ENCODE assay signal across 9 cellular contexts in genomic region chr4:113016377-113016776, GRCh38. TPM values are rescaled to one million over a fixed set of nuclear protein-coding genes. Genes with fewer than 3 reads are reported as not detected.
"Had no signal": no experiment of that assay in that cellular context is flagged by ENCODE, and none has a peak within 500 bp of the region (broad histone marks: within the 10 kb centered on the region; RNA-seq: fewer than 3 reads in every experiment).

No MANE protein-coding gene starts in this region.

- H3K9me3 Mint-ChIP-seq: HFFc6 had no signal

- H3K27ac ChIP-seq: GM23248, HL-60, KMS-11 had no signal

- H3K9me3 ChIP-seq: HAP-1 had no signal

- DNase-seq: GM23248, HFFc6, KBM-7 had no signal

- H3K4me1 Mint-ChIP-seq: IgD-negative memory B cell had no signal

- H3K4me3 ChIP-seq: GM23248, HAP-1 had no signal

- H3K36me3 Mint-ChIP-seq: IgD-negative memory B cell had no signal

- FAIRE-seq: H54, HepG2 had no signal

- H3K27me3 Mint-ChIP-seq: IgD-negative memory B cell had no signal

- H3K4me1 ChIP-seq: HAP-1 had no signal

- H3K36me3 ChIP-seq: HAP-1 had no signal

- H3K27ac Mint-ChIP-seq: HFFc6, IgD-negative memory B cell had no signal

- H3K4me3 Mint-ChIP-seq: HFFc6, IgD-negative memory B cell had no signal

- H2AFZ ChIP-seq: GM23248 had no signal

- H3K4me2 ChIP-seq: KMS-11 had no signal

- H3K9ac ChIP-seq: GM23248, KMS-11 had no signal

RNA-seq across cellular contexts. Expression of gene ANK2, which starts 33.1 kb away (rescaled TPM):
- polyA plus RNA-seq: IgD-negative memory B cell had no signal
